Comparison of ENCODE assay signal across 10 cellular contexts in the genomic region with DNA sequence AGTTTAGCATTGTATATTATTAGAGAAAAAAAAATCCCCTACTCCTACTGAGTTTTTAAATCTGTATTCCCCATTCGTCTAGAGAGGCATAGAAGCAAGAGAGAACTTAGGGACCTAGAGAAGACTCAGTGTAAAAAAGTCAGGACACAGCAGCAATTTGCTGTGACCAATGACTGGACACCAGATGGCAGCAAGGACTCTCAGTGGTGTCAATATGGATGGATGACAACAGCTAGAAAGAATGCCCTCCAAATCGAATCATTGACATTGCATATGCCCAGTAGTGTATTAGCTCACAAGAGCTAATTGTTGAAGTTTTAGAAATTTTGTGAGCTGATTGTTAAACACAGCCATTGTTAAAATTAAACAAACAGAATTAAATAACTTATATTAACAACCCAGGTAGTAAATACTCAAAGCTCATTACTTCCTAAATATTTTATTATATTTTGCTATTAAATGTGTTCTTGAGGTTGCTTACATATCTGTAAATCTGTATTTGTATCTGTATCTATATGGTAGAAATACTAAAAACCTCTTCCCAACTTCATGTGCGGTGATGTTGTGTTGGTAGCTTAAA. TPM values are rescaled to one million over a fixed set of nuclear protein-coding genes. Genes with fewer than 3 reads are reported as not detected.
A peak's percentile ranks its signal among the peaks of the same experiment; 100 is the strongest.
DNase-seq lines count a peak whose midpoint lies in the region; ATAC-seq lines count a peak whose summit lies in the region.
"Had no signal": no experiment of that assay in that cellular context is flagged by ENCODE, and none has a peak within 500 bp of the region (broad histone marks: within the 10 kb centered on the region; RNA-seq: fewer than 3 reads in every experiment).

No MANE protein-coding gene starts in this region.

- ATAC-seq in stimulated activated naive CD8-positive, alpha-beta T cell treated with anti-CD3 and anti-CD28 coated beads, Interleukin-15, Interleukin-2, amounts not matched to agents 100 U/mL and 50 U/mL, for 24 hours = no peak
- ATAC-seq in GM18858 (IDR thresholded peaks at IDR 0.05; ENCODE audit: unreplicated experiment) = no peak
- ATAC-seq in HG03025 (IDR thresholded peaks at IDR 0.05; ENCODE audit: low FRiP score, unreplicated experiment) = no peak

- no peaks in the 10 kb centered on the region for H3K27me3 Mint-ChIP-seq in CD4-positive, alpha-beta memory T cell

- no peak overlapping the region for H3K4me3 ChIP-seq in CD4-positive, alpha-beta memory T cell (ENCODE audit: low read length in 2 of 2)

- no peak overlapping the region for H3K27ac ChIP-seq in CD4-positive, alpha-beta memory T cell (ENCODE audit: low read depth, low read length)

- no peak overlapping the region for H3K4me3 Mint-ChIP-seq in CD4-positive, alpha-beta memory T cell
- H3K4me3 Mint-ChIP-seq: IgD-negative memory B cell, memory B cell had no signal

- H3K4me1 ChIP-seq in CD4-positive, alpha-beta memory T cell (ENCODE audit: insufficient read depth, low read length) = no peaks in the 10 kb centered on the region

- DNase-seq in CD4-positive, alpha-beta memory T cell = peak in 4 of 5 donors; percentile 12 to 32 (median 16)
- DNase-seq in H4 (ENCODE audit: low spot score) (peak; percentile 36), NCI-H526 treated with DMSO at 0.1 percent for 48 hours (lab: John Stamatoyannopoulos, UW) (peak; percentile 17), amniotic stem cell (lab: John Stamatoyannopoulos, UW) (peak; percentile 1), hippocampal formation (lab: John Stamatoyannopoulos, UW) (peak; percentile 15 to 43)
- DNase-seq in stimulated activated naive CD8-positive, alpha-beta T cell treated with anti-CD3 and anti-CD28 coated beads, Interleukin-15, Interleukin-2, amounts not matched to agents 100 U/mL and 50 U/mL, for 24 hours = peak; percentile 9

- no peaks in the 10 kb centered on the region for H3K36me3 ChIP-seq in CD4-positive, alpha-beta memory T cell (ENCODE audit: insufficient read depth, low read length)

- no peak overlapping the region for H3K27ac Mint-ChIP-seq in CD4-positive, alpha-beta memory T cell
- H3K27ac Mint-ChIP-seq: IgD-negative memory B cell, memory B cell had no signal

- H3K9me3 Mint-ChIP-seq in CD4-positive, alpha-beta memory T cell = no peaks in the 10 kb centered on the region
- H3K9me3 Mint-ChIP-seq: IgD-negative memory B cell had no signal

- H3K27me3 ChIP-seq in CD4-positive, alpha-beta memory T cell (ENCODE audit: insufficient read depth, low read length) = no peaks in the 10 kb centered on the region

- peaks cover 0 to 9% (median 5%) of the 10 kb centered on the region in 4 donors for H3K4me1 Mint-ChIP-seq in CD4-positive, alpha-beta memory T cell
- H3K4me1 Mint-ChIP-seq: IgD-negative memory B cell had no signal

- CTCF ChIA-PET in CD4-positive, alpha-beta memory T cell (lab: Charles Lee; ENCODE audit: partially characterized antibody) = interaction anchor here (0.6 to 3.0 kb wide), 16 partner anchors 10 to 518 kb away, joined by 3 to 23 read pairs (median 4); no protein-coding TSS in a partner anchor

- no peaks in the 10 kb centered on the region for H3K9me3 ChIP-seq in CD4-positive, alpha-beta memory T cell (ENCODE audit: control insufficient read depth in 1 of 2, low read length in 2 of 2)

- POLR2A ChIA-PET in CD4-positive, alpha-beta memory T cell (lab: Charles Lee; ENCODE audit: partially characterized antibody) = no interaction called here

- H3K36me3 Mint-ChIP-seq in CD4-positive, alpha-beta memory T cell = no peaks in the 10 kb centered on the region
- H3K36me3 Mint-ChIP-seq: IgD-negative memory B cell, memory B cell had no signal

- intact Hi-C loops in CD4-positive, alpha-beta memory T cell (cut with micrococcal nuclease) = loop anchor here (1.0 to 5.0 kb wide), 4 partner anchors 72 to 514 kb away; no protein-coding TSS in a partner anchor

RNA-seq across cellular contexts. Expression of gene SIAH3, which starts 43.9 kb away (rescaled TPM):
- 1 to 10 TPM; 1.5 to 1.9 TPM for total RNA-seq in CD4-positive, alpha-beta memory T cell
- under 1 TPM in 1 of 2 donors, not detected in 1; 0.13 TPM for polyA plus RNA-seq in CD4-positive, alpha-beta memory T cell
- total RNA-seq in H4 (2014; rRNA removed; shearing (Covaris generic)) = not detected in 2 replicates
- polyA plus RNA-seq: IgD-negative memory B cell had no signal
